19 cellular contexts compared by ENCODE assay signal in the genomic region with DNA sequence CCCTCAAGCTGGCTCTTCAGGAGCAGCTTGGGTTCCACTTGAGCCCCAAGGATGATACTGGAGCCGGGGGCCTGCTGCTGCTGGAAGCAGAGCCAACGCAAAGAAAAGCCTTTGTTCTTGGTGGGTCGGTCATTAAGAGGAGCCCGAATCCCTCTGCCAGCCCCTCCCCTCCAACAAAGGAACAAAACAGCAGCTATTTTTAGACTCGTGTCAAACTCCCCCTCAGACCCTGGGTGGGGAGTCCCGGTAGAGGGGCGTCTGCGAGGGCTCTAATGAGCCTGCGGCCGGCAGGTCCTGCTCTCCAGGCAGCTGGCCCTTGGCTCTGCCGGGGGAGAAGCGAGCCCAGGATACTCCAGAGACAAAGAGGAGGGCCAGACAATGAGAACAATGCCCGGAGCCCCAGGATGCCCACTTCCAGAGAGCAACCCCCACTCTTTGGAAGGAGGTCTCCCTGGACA.
"Had no signal": no experiment of that assay in that cellular context is flagged by ENCODE, and none has a peak within 500 bp of the region (broad histone marks: within the 10 kb centered on the region; RNA-seq: fewer than 3 reads in every experiment).

No MANE protein-coding gene starts in this region.

- H3K4me1 ChIP-seq: gastrocnemius medialis, lower lobe of right lung, pancreas, vagina had no signal

- H3K4me3 Mint-ChIP-seq: activated CD8-positive, alpha-beta memory T cell treated with anti-CD3 and anti-CD28 coated beads, Interleukin-2, amount 10 ng/mL, durations not matched to agents 7 days and 5 days; activated T-cell treated with anti-CD3 and anti-CD28 coated beads, Interleukin-2, amount 50 U/mL, for 24 hours; effector memory CD8-positive, alpha-beta T cell; mesothelial cell of epicardium; stimulated activated naive B cell treated with anti-CD40 and anti-IgM and Interleukin-4, amounts not matched to agents 10 μg/mL and 1 μg/mL and 100 μg/mL, for 72 hours had no signal

- H3K4me3 ChIP-seq: gastrocnemius medialis, heart right ventricle, lower lobe of right lung, pancreas, tibial artery, vagina had no signal

- H3K27ac ChIP-seq: gastrocnemius medialis, heart right ventricle, lower lobe of right lung, pancreas, tibial artery, vagina had no signal

- H3K36me3 ChIP-seq: gastrocnemius medialis, heart right ventricle, lower lobe of right lung, pancreas, tibial artery, vagina had no signal

- H3K4me1 Mint-ChIP-seq: mesothelial cell of epicardium had no signal

- H3K9me3 Mint-ChIP-seq: activated T-cell treated with anti-CD3 and anti-CD28 coated beads, Interleukin-2, amount 50 U/mL, for 24 hours; effector memory CD8-positive, alpha-beta T cell; mesothelial cell of epicardium; stimulated activated naive B cell treated with anti-CD40 and anti-IgM and Interleukin-4, amounts not matched to agents 10 μg/mL and 1 μg/mL and 100 μg/mL, for 72 hours had no signal

- H3K27ac Mint-ChIP-seq: activated CD8-positive, alpha-beta memory T cell treated with anti-CD3 and anti-CD28 coated beads, Interleukin-2, amount 10 ng/mL, durations not matched to agents 7 days and 5 days; activated T-cell treated with anti-CD3 and anti-CD28 coated beads, Interleukin-2, amount 50 U/mL, for 24 hours; effector memory CD8-positive, alpha-beta T cell; mesothelial cell of epicardium; stimulated activated naive B cell treated with anti-CD40 and anti-IgM and Interleukin-4, amounts not matched to agents 10 μg/mL and 1 μg/mL and 100 μg/mL, for 72 hours had no signal

- DNase-seq: activated CD4-positive, alpha-beta T cell treated with anti-CD3 and anti-CD28 coated beads for 1 hour; activated CD4-positive, alpha-beta T cell treated with anti-CD3 and anti-CD28 coated beads, Interleukin-2, amount 50 U/mL, for 48 hours; activated CD8-positive, alpha-beta memory T cell treated with anti-CD3 and anti-CD28 coated beads, Interleukin-2, amount 10 ng/mL, durations not matched to agents 7 days and 5 days; activated naive CD4-positive, alpha-beta T cell treated with anti-CD3 and anti-CD28 coated beads, Interleukin-2, amount 50 U/mL, for 16 hours; activated T-cell treated with anti-CD3 and anti-CD28 coated beads, Interleukin-2, amount 50 U/mL, for 24 hours; dermis blood vessel endothelial cell; effector memory CD8-positive, alpha-beta T cell; gastrocnemius medialis; heart right ventricle; left cardiac atrium; lower lobe of right lung; stimulated activated CD4-positive, alpha-beta T cell treated with anti-CD3 and anti-CD28 coated beads, Interleukin-2, amount 100 ng/mL, for 48 hours; stimulated activated naive B cell treated with anti-CD40 and anti-IgM and Interleukin-4, amounts not matched to agents 10 μg/mL and 1 μg/mL and 100 μg/mL, for 72 hours; tibial artery had no signal

- H3K36me3 Mint-ChIP-seq: activated CD8-positive, alpha-beta memory T cell treated with anti-CD3 and anti-CD28 coated beads, Interleukin-2, amount 10 ng/mL, durations not matched to agents 7 days and 5 days; mesothelial cell of epicardium; stimulated activated naive B cell treated with anti-CD40 and anti-IgM and Interleukin-4, amounts not matched to agents 10 μg/mL and 1 μg/mL and 100 μg/mL, for 72 hours had no signal

- FAIRE-seq: astrocyte, bronchial epithelial cell, pancreas had no signal

- H3K27me3 ChIP-seq: gastrocnemius medialis, pancreas, vagina had no signal

- H3K27me3 Mint-ChIP-seq: effector memory CD8-positive, alpha-beta T cell; stimulated activated naive B cell treated with anti-CD40 and anti-IgM and Interleukin-4, amounts not matched to agents 10 μg/mL and 1 μg/mL and 100 μg/mL, for 72 hours had no signal

- H3K9me3 ChIP-seq: gastrocnemius medialis, lower lobe of right lung, pancreas, vagina had no signal
